1 cellular context compared by ENCODE assay signal in genomic region chr17:49407981-49408501, GRCh38.
A peak's percentile ranks its signal among the peaks of the same experiment; 100 is the strongest.
TF ChIP-seq lines count a peak whose summit lies in the region.

No MANE protein-coding gene starts in this region.

TF ChIP-seq in HEK293, 187 proteins besides CTCF, POLR2A, EP300 and RAD21 (continued from another document):
- TF ChIP-seq PRDM4 (tag by site-specific recombination; IDR thresholded peaks at IDR 0.05): no peak
- TF ChIP-seq KLF17 (tag by site-specific recombination; IDR thresholded peaks at IDR 0.05): peak; percentile 79
- no peak for TF ChIP-seq GLI4 (tag by site-specific recombination; IDR thresholded peaks at IDR 0.05)
- no peak for TF ChIP-seq ZNF747 (tag by site-specific recombination; IDR thresholded peaks at IDR 0.05)
- TF ChIP-seq ZNF654 (tag by site-specific recombination; IDR thresholded peaks at IDR 0.05; ENCODE audit: low read depth): peak; percentile 67
- TF ChIP-seq ZNF692 (tag by site-specific recombination; IDR thresholded peaks at IDR 0.05): peak; percentile 84
- TF ChIP-seq ZNF239 (tag by site-specific recombination; IDR thresholded peaks at IDR 0.05): no peak
- no peak for TF ChIP-seq ZNF548 (tag by site-specific recombination; IDR thresholded peaks at IDR 0.05)
- no peak for TF ChIP-seq ZBTB1 (tag by site-specific recombination; IDR thresholded peaks at IDR 0.05)
- no peak for TF ChIP-seq ZNF704 (tag by site-specific recombination; IDR thresholded peaks at IDR 0.05)
- peak; percentile 58; the same call in 1 of the 2 replicates for TF ChIP-seq ZNF660 (tag by site-specific recombination; IDR thresholded peaks at IDR 0.05)
- no peak for TF ChIP-seq REST (tag by site-specific recombination; IDR thresholded peaks at IDR 0.05)
- no peak for TF ChIP-seq ZNF510 (tag by site-specific recombination; IDR thresholded peaks at IDR 0.05; ENCODE audit: insufficient replicate concordance)
- no peak for TF ChIP-seq ZSCAN18 (tag by site-specific recombination; IDR thresholded peaks at IDR 0.05)
- TF ChIP-seq ZNF248 (tag by site-specific recombination; IDR thresholded peaks at IDR 0.05): no peak
